ENCODE assay signal across 1 cellular context in genomic region chr6:110116258-110116657, GRCh38.
TF ChIP-seq lines count a peak whose summit lies in the region.

No MANE protein-coding gene starts in this region.

TF ChIP-seq in WTC11, 78 proteins besides CTCF, POLR2A, EP300 and RAD21 (continued from another document):
- TF ChIP-seq ZNF425 (CRISPR knock-in tag; conservative IDR thresholded peaks at IDR 0.05) (no peak), PRRX2 (CRISPR knock-in tag; IDR thresholded peaks at IDR 0.05) (no peak), TP53 (CRISPR knock-in tag; IDR thresholded peaks at IDR 0.05) (no peak)
TF ChIP-seq in WTC11: peak in this region for 0.
